19 cellular contexts compared by ENCODE assay signal in the genomic region with DNA sequence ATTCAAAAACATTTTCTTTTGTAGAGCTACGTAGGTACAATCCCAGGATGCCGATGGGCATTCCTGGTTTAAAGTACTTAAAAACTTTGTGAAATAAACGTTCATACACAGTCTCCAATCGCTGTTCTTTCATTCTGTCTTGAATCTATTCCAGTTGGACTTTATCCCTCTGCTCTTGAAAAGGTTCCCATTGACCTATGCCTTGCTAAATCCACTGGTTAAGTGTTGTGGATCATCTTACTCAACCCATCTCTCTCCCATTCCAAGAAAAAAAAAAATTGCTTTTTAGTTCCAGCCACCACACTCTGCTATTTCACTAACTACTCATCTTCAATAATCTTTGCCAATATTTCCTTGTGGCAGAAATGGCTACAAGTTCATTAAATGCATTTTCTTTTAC.
"Had no signal": no experiment of that assay in that cellular context is flagged by ENCODE, and none has a peak within 500 bp of the region (broad histone marks: within the 10 kb centered on the region; RNA-seq: fewer than 3 reads in every experiment).

No MANE protein-coding gene starts in this region.

- FAIRE-seq: keratinocyte had no signal

- H2AFZ ChIP-seq: neural progenitor cell had no signal

- H3K4me1 ChIP-seq: neural progenitor cell, testis, uterus had no signal

- H3K9me3 Mint-ChIP-seq: activated CD4-positive, alpha-beta memory T cell treated with anti-CD3 and anti-CD28 coated beads, Interleukin-2, amount 10 ng/mL, durations not matched to agents 7 days and 5 days; activated CD4-positive, alpha-beta T cell treated with anti-CD3 and anti-CD28 coated beads, Interleukin-2, amount 10 ng/mL, durations not matched to agents 24 days and 14 days; activated naive CD4-positive, alpha-beta T cell treated with anti-CD3 and anti-CD28 coated beads for 36 hours; activated naive CD8-positive, alpha-beta T cell treated with anti-CD3 and anti-CD28 coated beads, Interleukin-2, amount 50 U/mL, for 24 hours; activated T-cell treated with anti-CD3 and anti-CD28 coated beads, Interleukin-2, amount 50 U/mL, for 72 hours; neural progenitor cell had no signal

- H3K36me3 ChIP-seq: neural progenitor cell, uterus had no signal

- H3K27me3 ChIP-seq: neural progenitor cell, testis, uterus had no signal

- H3K27me3 Mint-ChIP-seq: activated CD4-positive, alpha-beta memory T cell treated with anti-CD3 and anti-CD28 coated beads, Interleukin-2, amount 10 ng/mL, durations not matched to agents 7 days and 5 days; activated CD4-positive, alpha-beta T cell treated with anti-CD3 and anti-CD28 coated beads, Interleukin-2, amount 10 ng/mL, durations not matched to agents 24 days and 14 days; activated naive CD8-positive, alpha-beta T cell treated with anti-CD3 and anti-CD28 coated beads, Interleukin-2, amount 50 U/mL, for 24 hours; central memory CD8-positive, alpha-beta T cell; naive thymus-derived CD8-positive, alpha-beta T cell; progenitor cell of endocrine pancreas; stimulated activated memory B cell treated with anti-CD40 and anti-IgM and Interleukin-4, amounts not matched to agents 10 μg/mL and 1 μg/mL and 100 μg/mL, for 72 hours had no signal

- H3K4me3 Mint-ChIP-seq: activated CD4-positive, alpha-beta memory T cell treated with anti-CD3 and anti-CD28 coated beads, Interleukin-2, amount 10 ng/mL, durations not matched to agents 7 days and 5 days; activated CD4-positive, alpha-beta T cell treated with anti-CD3 and anti-CD28 coated beads, Interleukin-2, amount 10 ng/mL, durations not matched to agents 24 days and 14 days; activated naive CD4-positive, alpha-beta T cell treated with anti-CD3 and anti-CD28 coated beads for 36 hours; activated naive CD8-positive, alpha-beta T cell treated with anti-CD3 and anti-CD28 coated beads, Interleukin-2, amount 50 U/mL, for 24 hours; activated T-cell treated with anti-CD3 and anti-CD28 coated beads, Interleukin-2, amount 50 U/mL, for 72 hours; central memory CD8-positive, alpha-beta T cell; mesothelial cell of epicardium; naive thymus-derived CD8-positive, alpha-beta T cell; neural progenitor cell; stimulated activated memory B cell treated with anti-CD40 and anti-IgM and Interleukin-4, amounts not matched to agents 10 μg/mL and 1 μg/mL and 100 μg/mL, for 72 hours had no signal

- H3K4me1 Mint-ChIP-seq: activated CD4-positive, alpha-beta memory T cell treated with anti-CD3 and anti-CD28 coated beads, Interleukin-2, amount 10 ng/mL, durations not matched to agents 7 days and 5 days; activated CD4-positive, alpha-beta T cell treated with anti-CD3 and anti-CD28 coated beads, Interleukin-2, amount 10 ng/mL, durations not matched to agents 24 days and 14 days; activated naive CD8-positive, alpha-beta T cell treated with anti-CD3 and anti-CD28 coated beads, Interleukin-2, amount 50 U/mL, for 24 hours; central memory CD8-positive, alpha-beta T cell; mesothelial cell of epicardium; naive thymus-derived CD8-positive, alpha-beta T cell; stimulated activated memory B cell treated with anti-CD40 and anti-IgM and Interleukin-4, amounts not matched to agents 10 μg/mL and 1 μg/mL and 100 μg/mL, for 72 hours had no signal

- ATAC-seq: activated naive CD8-positive, alpha-beta T cell treated with anti-CD3 and anti-CD28 coated beads, Interleukin-2, amount 50 U/mL, for 24 hours; activated T-cell treated with anti-CD3 and anti-CD28 coated beads, Interleukin-2, amount 50 U/mL, for 72 hours; naive thymus-derived CD8-positive, alpha-beta T cell; stimulated activated memory B cell treated with anti-CD40 and anti-IgM and Interleukin-4, amounts not matched to agents 10 μg/mL and 1 μg/mL and 100 μg/mL, for 72 hours had no signal

- DNase-seq: activated CD4-positive, alpha-beta memory T cell treated with anti-CD3 and anti-CD28 coated beads, Interleukin-2, amount 10 ng/mL, durations not matched to agents 7 days and 5 days; activated CD4-positive, alpha-beta T cell treated with anti-CD3 and anti-CD28 coated beads, Interleukin-2, amount 10 ng/mL, durations not matched to agents 24 days and 14 days; activated effector memory CD4-positive, alpha-beta T cell treated with Interleukin-2 at 50 U/mL for 16 hours; activated naive CD4-positive, alpha-beta T cell treated with anti-CD3 and anti-CD28 coated beads for 36 hours; activated naive CD8-positive, alpha-beta T cell treated with anti-CD3 and anti-CD28 coated beads, Interleukin-2, amount 50 U/mL, for 24 hours; activated T-cell treated with anti-CD3 and anti-CD28 coated beads, Interleukin-2, amount 50 U/mL, for 72 hours; anterior cingulate cortex; effector memory CD4-positive, alpha-beta T cell; naive thymus-derived CD8-positive, alpha-beta T cell; stimulated activated CD4-positive, alpha-beta T cell treated with anti-CD3 and anti-CD28 coated beads, Interleukin-1b, Interleukin-23, amount 100 ng/mL, for 48 hours; testis; uterus had no signal

- H3K9ac ChIP-seq: neural progenitor cell had no signal

- H3K27ac Mint-ChIP-seq: activated CD4-positive, alpha-beta memory T cell treated with anti-CD3 and anti-CD28 coated beads, Interleukin-2, amount 10 ng/mL, durations not matched to agents 7 days and 5 days; activated CD4-positive, alpha-beta T cell treated with anti-CD3 and anti-CD28 coated beads, Interleukin-2, amount 10 ng/mL, durations not matched to agents 24 days and 14 days; activated naive CD4-positive, alpha-beta T cell treated with anti-CD3 and anti-CD28 coated beads for 36 hours; activated naive CD8-positive, alpha-beta T cell treated with anti-CD3 and anti-CD28 coated beads, Interleukin-2, amount 50 U/mL, for 24 hours; activated T-cell treated with anti-CD3 and anti-CD28 coated beads, Interleukin-2, amount 50 U/mL, for 72 hours; mesothelial cell of epicardium; naive thymus-derived CD8-positive, alpha-beta T cell; neural progenitor cell; progenitor cell of endocrine pancreas; stimulated activated memory B cell treated with anti-CD40 and anti-IgM and Interleukin-4, amounts not matched to agents 10 μg/mL and 1 μg/mL and 100 μg/mL, for 72 hours had no signal

- H3K4me3 ChIP-seq: lung, neural progenitor cell, testis, uterus had no signal

- H3K9me3 ChIP-seq: testis, uterus had no signal

- H3K36me3 Mint-ChIP-seq: mesothelial cell of epicardium; naive thymus-derived CD8-positive, alpha-beta T cell; neural progenitor cell; stimulated activated memory B cell treated with anti-CD40 and anti-IgM and Interleukin-4, amounts not matched to agents 10 μg/mL and 1 μg/mL and 100 μg/mL, for 72 hours had no signal

- H3K4me2 ChIP-seq: neural progenitor cell had no signal

- H3K27ac ChIP-seq: neural progenitor cell, testis, uterus had no signal
